9 cellular contexts compared by ENCODE assay signal in the genomic region with DNA sequence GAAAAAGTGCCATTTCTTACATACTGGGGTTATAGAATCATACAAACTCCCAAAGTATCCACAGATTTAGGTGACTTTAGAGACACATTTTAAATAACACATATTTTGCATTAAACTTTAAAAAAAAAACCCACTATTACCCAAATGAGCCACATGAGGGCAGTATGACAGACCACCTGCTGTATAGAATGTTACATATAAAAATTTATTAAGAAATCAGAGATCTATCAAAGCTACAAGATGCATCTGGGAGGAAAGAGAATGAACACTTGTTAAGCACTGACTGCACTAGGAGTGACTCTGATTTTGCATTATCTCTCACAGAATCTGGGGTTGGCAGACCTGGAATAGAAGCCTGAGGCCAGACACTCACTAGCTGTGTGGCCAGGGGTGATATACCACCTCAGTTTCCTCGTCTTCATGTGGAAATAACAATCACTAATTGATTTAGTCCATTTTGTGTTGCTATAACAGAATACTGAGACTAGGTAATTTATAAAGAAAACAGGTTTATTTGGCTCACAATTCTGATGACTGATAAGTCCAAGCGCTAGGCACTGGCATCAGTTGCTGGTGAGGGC.
DNase-seq lines count a peak whose midpoint lies in the region; ATAC-seq, FAIRE-seq and TF ChIP-seq lines count a peak whose summit lies in the region.
"Had no signal": no experiment of that assay in that cellular context is flagged by ENCODE, and none has a peak within 500 bp of the region (broad histone marks: within the 10 kb centered on the region; RNA-seq: fewer than 3 reads in every experiment).

No MANE protein-coding gene starts in this region.

- no peak overlapping the region for H3K27ac ChIP-seq in CD8-positive, alpha-beta T cell (ENCODE audit: low read depth, low read length)
- H3K27ac ChIP-seq in K562 (ENCODE audit: extremely low read depth, low read depth, low read length): no peak overlapping the region
- no peak overlapping the region for H3K27ac ChIP-seq in CD8-positive, alpha-beta memory T cell (ENCODE audit: low read depth, low read length)

- POLR2A ChIA-PET in CD8-positive, alpha-beta T cell (lab: Charles Lee): no interaction called here
- POLR2A ChIA-PET in K562 (lab: Yijun Ruan, JAX): no interaction called here
- POLR2A ChIA-PET in CD8-positive, alpha-beta memory T cell (lab: Charles Lee): no interaction called here

- intact Hi-C loops in CD8-positive, alpha-beta T cell (cut with DNase I, micrococcal nuclease): loop anchor here (1.0 to 5.0 kb wide), 2 partner anchors 246 to 247 kb away; no protein-coding TSS in a partner anchor
- intact Hi-C loops in K562 (cut with micrococcal nuclease): loop anchor here (10.0 kb wide), 1 partner anchor 232 kb away; no protein-coding TSS in a partner anchor
- intact Hi-C loops in activated T-helper 1 cell treated with anti-CD3 and anti-CD28 coated beads, Interleukin-12 subunit alpha, Interleukin-12 subunit beta, Interleukin-2, Interleukin-4 antibody, amounts not matched to agents 30 ng/mL and 10 ng/mL and 1 ng/mL, durations not matched to agents 14 hours and 24 hours and 36 hours (cut with micrococcal nuclease): loop anchor here (2.0 to 5.0 kb wide), 3 partner anchors 98 to 239 kb away; partner anchors contain the start of genes ARSB and LHFPL2

- in situ Hi-C loops in K562 (cut with MboI): no loop called here

- no peaks in the 10 kb centered on the region for H3K9me1 ChIP-seq in K562 (ENCODE audit: control insufficient read depth, insufficient read depth, low read length)

- H3K27ac Mint-ChIP-seq in CD8-positive, alpha-beta T cell: no peak overlapping the region
- H3K27ac Mint-ChIP-seq in activated T-helper 1 cell treated with anti-CD3 and anti-CD28 coated beads, Interleukin-12 subunit alpha, Interleukin-12 subunit beta, Interleukin-2, Interleukin-4 antibody, amounts not matched to agents 30 ng/mL and 10 ng/mL and 1 ng/mL, durations not matched to agents 14 hours and 24 hours and 36 hours: no peak overlapping the region
- peak overlapping the region in 1 of 8 donors; percentile 22 for H3K27ac Mint-ChIP-seq in CD8-positive, alpha-beta memory T cell
- H3K27ac Mint-ChIP-seq: activated CD4-positive, alpha-beta memory T cell treated with anti-CD3 and anti-CD28 coated beads for 36 hours had no signal

- DNase-seq in CD8-positive, alpha-beta T cell: no peak
- DNase-seq in HFF-Myc (ENCODE audit: extremely low read depth, low read depth) (no peak), K562 (ENCODE audit: extremely low read depth in 1 of 4, low spot score in 3 of 4) (peak in 1 of 4 experiments; percentile 17), midbrain (lab: John Stamatoyannopoulos, UW) (peak; percentile 14)
- no peak for DNase-seq in activated T-helper 1 cell treated with anti-CD3 and anti-CD28 coated beads, Interleukin-12 subunit alpha, Interleukin-12 subunit beta, Interleukin-2, Interleukin-4 antibody, amounts not matched to agents 30 ng/mL and 10 ng/mL and 1 ng/mL, durations not matched to agents 14 hours and 24 hours and 36 hours (ENCODE audit: low spot score)
- no peak for DNase-seq in CD8-positive, alpha-beta memory T cell
- DNase-seq in NK-92 treated with Interleukin-12 subunit alpha and Interleukin-12 subunit beta, amount 100 ng/mL, for 24 hours (lab: John Stamatoyannopoulos, UW): no peak
- no peak for DNase-seq in central memory CD4-positive, alpha-beta T cell
- DNase-seq: activated CD4-positive, alpha-beta memory T cell treated with anti-CD3 and anti-CD28 coated beads for 36 hours had no signal

- 26% methylated on average over 2 of the region's 2 CpGs for WGBS in K562 (ENCODE audit: insufficient coverage, low coverage, missing lambda C conversion rate)

- TF ChIP-seq EP300 in K562 (IDR thresholded peaks at IDR 0.05; ENCODE audit: low read length): no peak

- H3K4me1 ChIP-seq in CD8-positive, alpha-beta T cell (ENCODE audit: insufficient read depth, low read length): peaks cover 8% of the 10 kb centered on the region
- no peaks in the 10 kb centered on the region for H3K4me1 ChIP-seq in K562 (replicated peaks in 1 of 2; ENCODE audit: control insufficient read depth in 2 of 2, insufficient read depth in 2 of 2, low read length in 2 of 2)
- peaks cover 9% of the 10 kb centered on the region for H3K4me1 ChIP-seq in CD8-positive, alpha-beta memory T cell (ENCODE audit: insufficient read depth, low read length)

- H3K27me3 ChIP-seq in CD8-positive, alpha-beta T cell (ENCODE audit: insufficient read depth, low read length): no peaks in the 10 kb centered on the region
- H3K27me3 ChIP-seq in K562 (ENCODE audit: control insufficient read depth in 2 of 2, insufficient read depth in 2 of 2, low read length in 2 of 2): 0 out of 5 replicates have a peak, but pooled peaks cover 0 to 3% of the 10 kb centered on the region in 2 experiments
- no peaks in the 10 kb centered on the region for H3K27me3 ChIP-seq in CD8-positive, alpha-beta memory T cell (ENCODE audit: insufficient read depth, low read length, poor library complexity, severe bottlenecking)

- TF ChIP-seq CTCF in CD8-positive, alpha-beta T cell (IDR thresholded peaks at IDR 0.05): peak; percentile 51
- peak; percentile 51 for TF ChIP-seq CTCF in HFF-Myc (IDR thresholded peaks at IDR 0.05; ENCODE audit: low read depth, low read length, missing control alignments)
- TF ChIP-seq CTCF in K562 (IDR thresholded peaks at IDR 0.05 in 2 of 3, conservative IDR thresholded peaks at IDR 0.05 in 1 of 3; ENCODE audit: insufficient read depth in 2 of 3, low read depth in 1 of 3, low read length in 3 of 3): peak; percentile 38 to 66 (median 48); a peak in 5 of 6 replicates

- ATAC-seq in CD8-positive, alpha-beta T cell: no peak
- ATAC-seq in K562: no peak

- H2AFZ ChIP-seq in K562 (ENCODE audit: low read depth, low read length): no peak overlapping the region

- CTCF ChIA-PET in CD8-positive, alpha-beta T cell (lab: Charles Lee): interaction anchor here (0.7 to 1.0 kb wide), 3 partner anchors 14 to 36 kb away, joined by 4 to 5 read pairs (median 4); no protein-coding TSS in a partner anchor
- CTCF ChIA-PET in K562 (lab: Yijun Ruan, JAX; ENCODE audit: low intra/inter-chr PET ratio): interaction anchor here (0.6 to 0.9 kb wide), 3 partner anchors 78 to 1076 kb away, joined by 3 to 4 read pairs (median 3); no protein-coding TSS in a partner anchor
- CTCF ChIA-PET in CD8-positive, alpha-beta memory T cell (lab: Charles Lee): interaction anchor here (0.8 to 1.5 kb wide), 2 partner anchors 9 to 246 kb away, joined by 3 to 7 read pairs; no protein-coding TSS in a partner anchor

- H3K4me3 ChIP-seq in CD8-positive, alpha-beta T cell (ENCODE audit: low read depth, low read length): no peak overlapping the region
- H3K4me3 ChIP-seq in HFF-Myc (replicated peaks; ENCODE audit: low read depth, low read length) (no peak overlapping the region), K562 (no peak overlapping the region)
- no peak overlapping the region for H3K4me3 ChIP-seq in CD8-positive, alpha-beta memory T cell (ENCODE audit: low read length)

- H3K4me1 Mint-ChIP-seq in CD8-positive, alpha-beta T cell (ENCODE audit: low read depth): peaks cover 16% of the 10 kb centered on the region
- H3K4me1 Mint-ChIP-seq in activated T-helper 1 cell treated with anti-CD3 and anti-CD28 coated beads, Interleukin-12 subunit alpha, Interleukin-12 subunit beta, Interleukin-2, Interleukin-4 antibody, amounts not matched to agents 30 ng/mL and 10 ng/mL and 1 ng/mL, durations not matched to agents 14 hours and 24 hours and 36 hours (ENCODE audit: low read depth): peaks cover 15% of the 10 kb centered on the region
- peaks cover 15 to 27% (median 19%) of the 10 kb centered on the region in 3 donors for H3K4me1 Mint-ChIP-seq in CD8-positive, alpha-beta memory T cell

- no peak overlapping the region for H3K9ac ChIP-seq in K562 (ENCODE audit: insufficient read depth in 1 of 2, low read depth in 2 of 2, low read length in 2 of 2)

- no peaks in the 10 kb centered on the region for H3K9me3 Mint-ChIP-seq in CD8-positive, alpha-beta T cell
- H3K9me3 Mint-ChIP-seq in activated T-helper 1 cell treated with anti-CD3 and anti-CD28 coated beads, Interleukin-12 subunit alpha, Interleukin-12 subunit beta, Interleukin-2, Interleukin-4 antibody, amounts not matched to agents 30 ng/mL and 10 ng/mL and 1 ng/mL, durations not matched to agents 14 hours and 24 hours and 36 hours: no peaks in the 10 kb centered on the region
- H3K9me3 Mint-ChIP-seq in CD8-positive, alpha-beta memory T cell: no peaks in the 10 kb centered on the region
- H3K9me3 Mint-ChIP-seq: activated CD4-positive, alpha-beta memory T cell treated with anti-CD3 and anti-CD28 coated beads for 36 hours had no signal

- H3K4me2 ChIP-seq in K562 (ENCODE audit: insufficient read depth, low read length): no peak overlapping the region

- FAIRE-seq in K562 (lab: Jason Lieb, UNC): no peak

- H3K4me3 Mint-ChIP-seq in CD8-positive, alpha-beta T cell: no peak overlapping the region
- H3K4me3 Mint-ChIP-seq in activated T-helper 1 cell treated with anti-CD3 and anti-CD28 coated beads, Interleukin-12 subunit alpha, Interleukin-12 subunit beta, Interleukin-2, Interleukin-4 antibody, amounts not matched to agents 30 ng/mL and 10 ng/mL and 1 ng/mL, durations not matched to agents 14 hours and 24 hours and 36 hours: no peak overlapping the region
- H3K4me3 Mint-ChIP-seq in CD8-positive, alpha-beta memory T cell: no peak overlapping the region
- H3K4me3 Mint-ChIP-seq: activated CD4-positive, alpha-beta memory T cell treated with anti-CD3 and anti-CD28 coated beads for 36 hours had no signal

- H3K79me2 ChIP-seq in K562 (ENCODE audit: control insufficient read depth, insufficient read depth, low read length): no peaks in the 10 kb centered on the region

- no peaks in the 10 kb centered on the region for H3K27me3 Mint-ChIP-seq in CD8-positive, alpha-beta T cell (ENCODE audit: low read depth)
- peaks cover 4% of the 10 kb centered on the region for H3K27me3 Mint-ChIP-seq in activated T-helper 1 cell treated with anti-CD3 and anti-CD28 coated beads, Interleukin-12 subunit alpha, Interleukin-12 subunit beta, Interleukin-2, Interleukin-4 antibody, amounts not matched to agents 30 ng/mL and 10 ng/mL and 1 ng/mL, durations not matched to agents 14 hours and 24 hours and 36 hours (ENCODE audit: insufficient read depth)
- H3K27me3 Mint-ChIP-seq in CD8-positive, alpha-beta memory T cell: no peaks in the 10 kb centered on the region
- H3K27me3 Mint-ChIP-seq: activated CD4-positive, alpha-beta memory T cell treated with anti-CD3 and anti-CD28 coated beads for 36 hours had no signal

- no peaks in the 10 kb centered on the region for H3K9me3 ChIP-seq in CD8-positive, alpha-beta T cell (ENCODE audit: low read length)
- H3K9me3 ChIP-seq in K562 (replicated peaks; ENCODE audit: control insufficient read depth, insufficient read depth, low read depth, low read length): no peaks in the 10 kb centered on the region
- H3K9me3 ChIP-seq in CD8-positive, alpha-beta memory T cell (ENCODE audit: low read length): no peaks in the 10 kb centered on the region

- TF ChIP-seq RAD21 in K562 (CRISPR knock-in tag; conservative IDR thresholded peaks at IDR 0.05 in 1 of 2, IDR thresholded peaks at IDR 0.05 in 1 of 2): peak in 1 of 2 experiments; percentile 25; a peak in 2 of 4 replicates

- no TSS peak for BruUV-seq in K562 (replicated peaks; lab: Mats Ljungman, UMichigan)

- no peaks in the 10 kb centered on the region for H3K36me3 ChIP-seq in CD8-positive, alpha-beta T cell (ENCODE audit: insufficient read depth, low read length)
- H3K36me3 ChIP-seq in K562 (ENCODE audit: control insufficient read depth, insufficient read depth, low read length): no peaks in the 10 kb centered on the region
- peaks cover 3% of the 10 kb centered on the region for H3K36me3 ChIP-seq in CD8-positive, alpha-beta memory T cell (ENCODE audit: insufficient read depth, low read length)

- TF ChIP-seq POLR2A in K562 (conservative IDR thresholded peaks at IDR 0.05): no peak

- H4K20me1 ChIP-seq in K562 (replicated peaks; ENCODE audit: control insufficient read depth, insufficient read depth, low read length): no peaks in the 10 kb centered on the region

- H3K36me3 Mint-ChIP-seq in CD8-positive, alpha-beta T cell: peaks cover 12% of the 10 kb centered on the region
- H3K36me3 Mint-ChIP-seq in activated T-helper 1 cell treated with anti-CD3 and anti-CD28 coated beads, Interleukin-12 subunit alpha, Interleukin-12 subunit beta, Interleukin-2, Interleukin-4 antibody, amounts not matched to agents 30 ng/mL and 10 ng/mL and 1 ng/mL, durations not matched to agents 14 hours and 24 hours and 36 hours (ENCODE audit: low read depth): peaks cover 2% of the 10 kb centered on the region
- H3K36me3 Mint-ChIP-seq in CD8-positive, alpha-beta memory T cell: peaks cover 7 to 17% (median 13%) of the 10 kb centered on the region in 3 donors
- H3K36me3 Mint-ChIP-seq: activated CD4-positive, alpha-beta memory T cell treated with anti-CD3 and anti-CD28 coated beads for 36 hours had no signal
